22 cellular contexts compared by ENCODE assay signal in the genomic region with DNA sequence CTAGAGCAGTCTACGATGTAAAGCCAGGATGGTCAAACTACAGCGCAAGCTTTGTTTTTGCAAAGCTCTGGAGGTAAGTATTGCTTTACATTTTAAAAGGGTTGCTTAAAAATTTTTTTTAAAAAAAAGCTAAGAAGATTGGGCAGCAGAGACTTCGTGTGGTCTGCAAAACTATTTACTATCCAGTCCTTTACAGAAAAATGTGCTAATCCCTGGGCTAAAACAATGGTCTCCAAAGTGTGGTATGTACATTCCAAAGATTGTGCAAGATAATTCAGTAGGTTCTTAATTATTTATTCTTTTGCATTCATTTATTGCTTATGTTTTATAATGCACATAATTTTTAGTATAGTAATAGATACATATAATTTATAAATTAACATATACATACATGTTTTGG.
"Had no signal": no experiment of that assay in that cellular context is flagged by ENCODE, and none has a peak within 500 bp of the region (broad histone marks: within the 10 kb centered on the region; RNA-seq: fewer than 3 reads in every experiment).

No MANE protein-coding gene starts in this region.

- H3K4me3 ChIP-seq: K562 had no signal

- H3K4me2 ChIP-seq: KMS-11, SK-N-SH had no signal

- FAIRE-seq: HepG2 had no signal

- ATAC-seq: HepG2, K562 had no signal

- DNase-seq: IMR-90, Kasumi-1, MM.1S, NCI-H1092 treated with DMSO at 0.1 percent for 48 hours, NCI-H1436, NCI-H187, NCI-H2029, NCI-H2081 treated with DMSO at 0.1 percent for 48 hours, NCI-H2171, NCI-H226, NCI-H446, NCI-H510A, NCI-H524 treated with DMSO at 0.1 percent for 48 hours, NCI-H69, NCI-H774, SHP77, SK-N-SH, SW 1271 had no signal

- H3K27ac ChIP-seq: KMS-11, RWPE1 had no signal

- H3K9ac ChIP-seq: KMS-11, SK-N-SH had no signal

- H3K9me3 ChIP-seq: SK-N-SH had no signal
